In the genomic region with DNA sequence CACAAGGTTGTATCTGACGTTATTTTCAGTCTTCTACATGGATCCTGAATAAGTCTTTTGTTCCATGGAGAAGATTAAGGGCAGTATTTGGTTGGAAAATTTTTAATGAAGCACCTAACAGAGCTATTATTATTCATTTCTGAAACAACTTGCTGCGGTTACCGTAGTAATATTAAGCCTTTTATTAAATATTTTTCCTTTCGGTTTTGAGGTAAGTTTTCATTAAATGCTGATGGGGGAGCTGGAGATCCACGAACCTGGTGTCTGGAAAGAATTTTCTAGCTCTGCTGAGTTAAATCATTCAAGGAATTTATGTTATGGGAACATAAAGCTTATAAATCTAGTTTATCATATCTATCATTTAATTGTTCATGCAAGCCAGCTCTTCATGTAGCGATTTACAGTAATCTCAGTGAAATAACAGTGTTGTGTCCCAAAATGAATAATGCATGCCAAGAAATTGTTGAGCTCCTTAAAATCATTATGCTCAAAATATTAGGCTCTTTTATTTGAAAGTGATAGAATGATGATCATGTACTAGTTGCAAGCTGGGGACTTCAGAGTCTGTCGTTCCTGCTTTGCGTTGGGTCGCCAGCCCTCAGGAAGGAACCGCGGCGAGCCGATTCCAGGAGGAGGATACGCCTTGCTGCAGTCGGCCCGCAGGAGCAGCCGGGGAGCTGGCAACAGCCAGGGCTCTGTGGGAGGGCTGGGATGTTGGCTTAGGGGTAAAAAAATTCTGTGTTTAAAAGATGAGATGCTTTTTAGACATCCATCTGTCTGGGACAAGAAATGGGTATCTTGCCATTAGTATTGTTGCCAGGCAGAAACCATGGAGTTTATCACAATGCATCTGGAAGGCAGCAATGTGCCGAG, we compare ENCODE assay signal across 9 cellular contexts.
DNase-seq lines count a peak whose midpoint lies in the region; ATAC-seq, FAIRE-seq and TF ChIP-seq lines count a peak whose summit lies in the region.
"Had no signal": no experiment of that assay in that cellular context is flagged by ENCODE, and none has a peak within 500 bp of the region (broad histone marks: within the 10 kb centered on the region; RNA-seq: fewer than 3 reads in every experiment).

No MANE protein-coding gene starts in this region.

- DNase-seq in MG63 (peak; percentile 70), coronary artery (ENCODE audit: low spot score) (peak; percentile 57), HepG2 (ENCODE audit: low spot score) (no peak), testis (no peak), HPDE6-E6E7 (ENCODE audit: extremely low spot score) (no peak), GM10266 (ENCODE audit: extremely low spot score) (no peak)
- DNase-seq: naive B cell, trophoblast cell had no signal

- no peak overlapping the region for H3K27ac ChIP-seq in coronary artery
- no peak overlapping the region for H3K27ac ChIP-seq in HepG2 (ENCODE audit: extremely low read length, insufficient read depth, low read length)
- peak overlapping the region; percentile 57 to 63 for H3K27ac ChIP-seq in testis

- no peak for FAIRE-seq in HepG2 (lab: Jason Lieb, UNC)

- no peak overlapping the region for H3K4me2 ChIP-seq in HepG2 (ENCODE audit: low read depth, low read length)

- no peak overlapping the region for H2AFZ ChIP-seq in HepG2 (ENCODE audit: low read length)

- CTCF ChIA-PET in HepG2 (lab: Yijun Ruan, JAX; ENCODE audit: low intra/inter-chr PET ratio, low total read pairs): no interaction called here

- in situ Hi-C loops in HepG2 (cut with HindIII; ENCODE audit: extremely low pct_ligation_motif_present, low pct_unique_long_range_greater_than_20kb): no loop called here

- H3K4me1 ChIP-seq in HepG2 (ENCODE audit: insufficient read depth, low read length) (no peaks in the 10 kb centered on the region), testis (peaks cover 2% of the 10 kb centered on the region)

- POLR2A ChIA-PET in HepG2 (lab: Yijun Ruan, JAX): no interaction called here

- H3K36me3 ChIP-seq in MG63: peaks cover 2% of the 10 kb centered on the region; the same call in 1 of the 2 replicates
- H3K36me3 ChIP-seq in HepG2 (replicated peaks in 1 of 2; ENCODE audit: control insufficient read depth in 1 of 2, insufficient read depth in 2 of 2, low read length in 2 of 2): peaks cover 4 to 17% of the 10 kb centered on the region in 2 experiments; a peak in 3 of 5 replicates
- no peaks in the 10 kb centered on the region for H3K36me3 ChIP-seq in testis (ENCODE audit: low read depth, missing control alignments)

- intact Hi-C loops in HepG2 (cut with micrococcal nuclease; ENCODE audit: unreplicated experiment): no loop called here
- intact Hi-C loops in testis (cut with DNase I; ENCODE audit: low total_unique reads): no loop called here

- BruUV-seq in HepG2 (replicated peaks; lab: Mats Ljungman, UMichigan): no TSS peak

- no peak for TF ChIP-seq CTCF in coronary artery (IDR thresholded peaks at IDR 0.05)
- TF ChIP-seq CTCF in HepG2 (CRISPR knock-in tag; IDR thresholded peaks at IDR 0.05): no peak
- peak; percentile 43 to 66 (median 57) for TF ChIP-seq CTCF in testis (IDR thresholded peaks at IDR 0.05)
- no peak for TF ChIP-seq CTCF in GM10266 (IDR thresholded peaks at IDR 0.05; ENCODE audit: control insufficient read depth, insufficient read depth, low read depth, missing control alignments)

- H3K9ac ChIP-seq in HepG2 (ENCODE audit: insufficient read depth, low read depth, low read length): no peak overlapping the region

- no peak for TF ChIP-seq EP300 in HepG2 (IDR thresholded peaks at IDR 0.05; ENCODE audit: low read depth in 2 of 2, low read length in 2 of 2)
- no peak for TF ChIP-seq EP300 in HepG2 (CRISPR knock-in tag; IDR thresholded peaks at IDR 0.05; ENCODE audit: borderline replicate concordance)

- TF ChIP-seq RAD21 in HepG2 (CRISPR knock-in tag; IDR thresholded peaks at IDR 0.05): no peak

- no peaks in the 10 kb centered on the region for H4K20me1 ChIP-seq in HepG2 (ENCODE audit: insufficient read depth, low read length)

- WGBS in HepG2 (ENCODE audit: low lambda C conversion rate): 96% methylated on average over 18 of the region's 18 CpGs
- 32 to 50% methylated on average over 18 of the region's 18 CpGs for WGBS in testis, 2 donors

- H3K9me3 ChIP-seq in MG63: no peaks in the 10 kb centered on the region
- no peaks in the 10 kb centered on the region for H3K9me3 ChIP-seq in HepG2 (ENCODE audit: low read length)
- H3K9me3 ChIP-seq in testis: no peaks in the 10 kb centered on the region

- no peak for TF ChIP-seq POLR2A in HepG2 (IDR thresholded peaks at IDR 0.05; ENCODE audit: insufficient read depth in 1 of 2, low read depth in 2 of 2, low read length in 2 of 2)
- no peak for TF ChIP-seq POLR2A in testis (IDR thresholded peaks at IDR 0.05)

- no peaks in the 10 kb centered on the region for H3K27me3 ChIP-seq in MG63
- no peaks in the 10 kb centered on the region for H3K27me3 ChIP-seq in HepG2 (ENCODE audit: control insufficient read depth in 1 of 2, insufficient read depth in 2 of 2, low read length in 2 of 2)
- H3K27me3 ChIP-seq in testis: no peaks in the 10 kb centered on the region

- no peaks in the 10 kb centered on the region for H3K79me2 ChIP-seq in HepG2 (ENCODE audit: insufficient read depth, low read length)

- H3K4me3 ChIP-seq in MG63 (peak overlapping the region; percentile 14; the same call in 1 of the 2 replicates), coronary artery (peak overlapping the region; percentile 50), HepG2 (replicated peaks in 1 of 3; ENCODE audit: insufficient read depth in 1 of 3, low read depth in 2 of 3, low read length in 3 of 3) (no peak overlapping the region), testis (no peak overlapping the region)

- ATAC-seq in HepG2 (no peak), HG02642 (IDR thresholded peaks at IDR 0.05; ENCODE audit: poor library complexity, unreplicated experiment) (no peak)

TF ChIP-seq in HepG2, 621 proteins besides CTCF, POLR2A, EP300 and RAD21:
- TF ChIP-seq CHD2 (IDR thresholded peaks at IDR 0.05; ENCODE audit: low read depth, low read length) (no peak), STAG1 (CRISPR knock-in tag; IDR thresholded peaks at IDR 0.05) (peak; percentile 41; the same call in 1 of the 2 replicates), CBX1 (IDR thresholded peaks at IDR 0.05; ENCODE audit: low read depth) (no peak)
TF ChIP-seq in HepG2: peak in this region for 1.

Comparison
In these comparisons a context has a peak if more than half of its experiments do, and no peak if none do; other contexts are left out.
1. DNase-seq: peak in MG63 (single experiment) and coronary artery (single experiment); none in HepG2 (single experiment), testis (single experiment), HPDE6-E6E7 (single experiment) and GM10266 (single experiment).
2. H3K4me3 ChIP-seq: peak in MG63 (single experiment) and coronary artery (single experiment); none in HepG2 (0 of 3) and testis (0 of 2).
3. H3K27ac ChIP-seq: peak in testis (2 of 2); none in coronary artery (0 of 2) and HepG2 (single experiment).
4. CTCF ChIP-seq: peak in testis (3 of 3); none in coronary artery (single experiment), HepG2 (single experiment) and GM10266 (single experiment).